ENCODE assay signal across 2 cellular contexts in genomic region chrX:41350150-41350975, GRCh38.
TF ChIP-seq lines count a peak whose summit lies in the region.

No MANE protein-coding gene starts in this region.

TF ChIP-seq in GM23338, 12 proteins besides CTCF, POLR2A, EP300 and RAD21 (continued from another document):
- TF ChIP-seq, protein P1, sequence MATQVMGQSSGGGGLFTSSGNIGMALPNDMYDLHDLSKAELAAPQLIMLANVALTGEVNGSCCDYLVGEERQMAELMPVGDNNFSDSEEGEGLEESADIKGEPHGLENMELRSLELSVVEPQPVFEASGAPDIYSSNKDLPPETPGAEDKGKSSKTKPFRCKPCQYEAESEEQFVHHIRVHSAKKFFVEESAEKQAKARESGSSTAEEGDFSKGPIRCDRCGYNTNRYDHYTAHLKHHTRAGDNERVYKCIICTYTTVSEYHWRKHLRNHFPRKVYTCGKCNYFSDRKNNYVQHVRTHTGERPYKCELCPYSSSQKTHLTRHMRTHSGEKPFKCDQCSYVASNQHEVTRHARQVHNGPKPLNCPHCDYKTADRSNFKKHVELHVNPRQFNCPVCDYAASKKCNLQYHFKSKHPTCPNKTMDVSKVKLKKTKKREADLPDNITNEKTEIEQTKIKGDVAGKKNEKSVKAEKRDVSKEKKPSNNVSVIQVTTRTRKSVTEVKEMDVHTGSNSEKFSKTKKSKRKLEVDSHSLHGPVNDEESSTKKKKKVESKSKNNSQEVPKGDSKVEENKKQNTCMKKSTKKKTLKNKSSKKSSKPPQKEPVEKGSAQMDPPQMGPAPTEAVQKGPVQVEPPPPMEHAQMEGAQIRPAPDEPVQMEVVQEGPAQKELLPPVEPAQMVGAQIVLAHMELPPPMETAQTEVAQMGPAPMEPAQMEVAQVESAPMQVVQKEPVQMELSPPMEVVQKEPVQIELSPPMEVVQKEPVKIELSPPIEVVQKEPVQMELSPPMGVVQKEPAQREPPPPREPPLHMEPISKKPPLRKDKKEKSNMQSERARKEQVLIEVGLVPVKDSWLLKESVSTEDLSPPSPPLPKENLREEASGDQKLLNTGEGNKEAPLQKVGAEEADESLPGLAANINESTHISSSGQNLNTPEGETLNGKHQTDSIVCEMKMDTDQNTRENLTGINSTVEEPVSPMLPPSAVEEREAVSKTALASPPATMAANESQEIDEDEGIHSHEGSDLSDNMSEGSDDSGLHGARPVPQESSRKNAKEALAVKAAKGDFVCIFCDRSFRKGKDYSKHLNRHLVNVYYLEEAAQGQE (IDR thresholded peaks at IDR 0.05; ENCODE audit: unreplicated experiment): no peak
- TF ChIP-seq POLR2AphosphoS5 (IDR thresholded peaks at IDR 0.05; ENCODE audit: low read depth) (no peak), JUNB (IDR thresholded peaks at IDR 0.05; ENCODE audit: unreplicated experiment) (no peak), ZNF331 (CRISPR knock-in tag; IDR thresholded peaks at IDR 0.05; ENCODE audit: low read depth) (no peak), ZNF114 (CRISPR knock-in tag; IDR thresholded peaks at IDR 0.05) (no peak), NANOG (IDR thresholded peaks at IDR 0.05; ENCODE audit: borderline replicate concordance) (no peak), CREB1 (CRISPR knock-in tag; IDR thresholded peaks at IDR 0.05; ENCODE audit: low read depth) (no peak), ZNF462 (CRISPR knock-in tag; IDR thresholded peaks at IDR 0.05) (no peak), EZH2 (IDR thresholded peaks at IDR 0.05; ENCODE audit: low read depth, unreplicated experiment) (no peak), EZH2phosphoT487 (IDR thresholded peaks at IDR 0.05; ENCODE audit: unreplicated experiment) (no peak)
TF ChIP-seq in GM23338: peak in this region for 0.

TF ChIP-seq in GM12878, 131 proteins besides CTCF, POLR2A, EP300 and RAD21 (continued from another document and continues in another):
- TF ChIP-seq TAF1 (IDR thresholded peaks at IDR 0.05; ENCODE audit: borderline replicate concordance, low read depth, low read length): 0 out of 2 replicates have a peak, but pooled peaks have one; percentile 18
- TF ChIP-seq MEF2B (IDR thresholded peaks at IDR 0.05; ENCODE audit: partially characterized antibody, poor library complexity, severe bottlenecking): no peak
- no peak for TF ChIP-seq NFIC (IDR thresholded peaks at IDR 0.05; ENCODE audit: low read depth, low read length)
- no peak for TF ChIP-seq RBBP5 (conservative IDR thresholded peaks at IDR 0.05)
- peak; percentile 49; the same call in 1 of the 2 replicates for TF ChIP-seq MTA3 (IDR thresholded peaks at IDR 0.05; ENCODE audit: borderline replicate concordance, low read length)
- no peak for TF ChIP-seq NR2C2 (IDR thresholded peaks at IDR 0.05; ENCODE audit: borderline replicate concordance, control insufficient read depth, insufficient read length, low read depth)
- TF ChIP-seq HSF1 (IDR thresholded peaks at IDR 0.05; ENCODE audit: low read depth, low read length): no peak
- no peak for TF ChIP-seq SP1 (IDR thresholded peaks at IDR 0.05; ENCODE audit: low read depth, low read length)
- TF ChIP-seq, protein P1 (IDR thresholded peaks at IDR 0.05; ENCODE audit: low read depth, low read length): no peak
- TF ChIP-seq ZBTB11 (CRISPR knock-in tag; IDR thresholded peaks at IDR 0.05): no peak
- TF ChIP-seq PAX5 (IDR thresholded peaks at IDR 0.05; ENCODE audit: borderline replicate concordance, low read depth, low read length): peak; percentile 69; the same call in 1 of the 2 replicates
- no peak for TF ChIP-seq RCOR1 (conservative IDR thresholded peaks at IDR 0.05; ENCODE audit: low read depth, low read length)
- TF ChIP-seq RUNX3 (IDR thresholded peaks at IDR 0.05; ENCODE audit: low read length): no peak
- peak; percentile 78 for TF ChIP-seq BACH1 (IDR thresholded peaks at IDR 0.05; ENCODE audit: borderline replicate concordance)
- no peak for TF ChIP-seq DPF2 (IDR thresholded peaks at IDR 0.05)
- TF ChIP-seq USF1 (IDR thresholded peaks at IDR 0.05; ENCODE audit: borderline replicate concordance, extremely low read length, insufficient read depth, low read depth, low read length): no peak
- peak; percentile 86; the same call in 2 of the 3 replicates for TF ChIP-seq POU2F2 (IDR thresholded peaks at IDR 0.05; ENCODE audit: borderline replicate concordance, low read depth, low read length)
- no peak for TF ChIP-seq ZBTB33 (IDR thresholded peaks at IDR 0.05)
- TF ChIP-seq, protein P2, sequence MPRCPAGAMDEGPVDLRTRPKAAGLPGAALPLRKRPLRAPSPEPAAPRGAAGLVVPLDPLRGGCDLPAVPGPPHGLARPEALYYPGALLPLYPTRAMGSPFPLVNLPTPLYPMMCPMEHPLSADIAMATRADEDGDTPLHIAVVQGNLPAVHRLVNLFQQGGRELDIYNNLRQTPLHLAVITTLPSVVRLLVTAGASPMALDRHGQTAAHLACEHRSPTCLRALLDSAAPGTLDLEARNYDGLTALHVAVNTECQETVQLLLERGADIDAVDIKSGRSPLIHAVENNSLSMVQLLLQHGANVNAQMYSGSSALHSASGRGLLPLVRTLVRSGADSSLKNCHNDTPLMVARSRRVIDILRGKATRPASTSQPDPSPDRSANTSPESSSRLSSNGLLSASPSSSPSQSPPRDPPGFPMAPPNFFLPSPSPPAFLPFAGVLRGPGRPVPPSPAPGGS (IDR thresholded peaks at IDR 0.05; ENCODE audit: borderline replicate concordance, insufficient read depth, low read depth, low read length, poor library complexity, severe bottlenecking): peak; percentile 57
- TF ChIP-seq RB1 (IDR thresholded peaks at IDR 0.05; ENCODE audit: borderline replicate concordance): no peak
- no peak for TF ChIP-seq SIN3A (IDR thresholded peaks at IDR 0.05; ENCODE audit: low read depth, low read length)
- TF ChIP-seq MEF2A (IDR thresholded peaks at IDR 0.05; ENCODE audit: insufficient read depth, low read depth, low read length): no peak
- TF ChIP-seq ETV6 (conservative IDR thresholded peaks at IDR 0.05 in 1 of 2, IDR thresholded peaks at IDR 0.05 in 1 of 2; ENCODE audit: borderline replicate concordance in 1 of 2, low read depth in 1 of 2): no peak
- no peak for TF ChIP-seq SMAD1 (IDR thresholded peaks at IDR 0.05; ENCODE audit: low read depth, partially characterized antibody)
- no peak for TF ChIP-seq ZNF24 (IDR thresholded peaks at IDR 0.05)
- TF ChIP-seq ZBED1 (IDR thresholded peaks at IDR 0.05; ENCODE audit: borderline replicate concordance): 0 out of 2 replicates have a peak, but pooled peaks have one; percentile 52
- 0 out of 2 replicates have a peak, but pooled peaks have one; percentile 10 for TF ChIP-seq BCL11A (IDR thresholded peaks at IDR 0.05; ENCODE audit: low read depth, low read length)
- peak; percentile 29; the same call in 1 of the 2 replicates for TF ChIP-seq ATF2 (IDR thresholded peaks at IDR 0.05; ENCODE audit: low read length)
- TF ChIP-seq POLR2AphosphoS5 (IDR thresholded peaks at IDR 0.05; ENCODE audit: low read length): peak; percentile 98
- no peak for TF ChIP-seq BHLHE40 (IDR thresholded peaks at IDR 0.05; ENCODE audit: borderline replicate concordance in 1 of 2, low read depth in 2 of 2, low read length in 1 of 2)
- TF ChIP-seq TBL1XR1 (IDR thresholded peaks at IDR 0.05; ENCODE audit: low read depth, low read length): no peak
- no peak for TF ChIP-seq ASH2L (IDR thresholded peaks at IDR 0.05; ENCODE audit: borderline replicate concordance, low read depth)
- no peak; the same call in 1 of the 2 replicates for TF ChIP-seq SMAD5 (IDR thresholded peaks at IDR 0.05; ENCODE audit: low read depth)
